2 cellular contexts compared by ENCODE assay signal in genomic region chr11:34647532-34647931, GRCh38.
TF ChIP-seq lines count a peak whose summit lies in the region.

No MANE protein-coding gene starts in this region.

TF ChIP-seq in HEK293, 187 proteins besides CTCF, POLR2A, EP300 and RAD21:
- peak; percentile 46; the same call in 1 of the 2 replicates for TF ChIP-seq ATF2 (tag by site-specific recombination; IDR thresholded peaks at IDR 0.05; ENCODE audit: low read depth)
- no peak for TF ChIP-seq ZNF16 (tag by site-specific recombination; IDR thresholded peaks at IDR 0.05; ENCODE audit: low read depth)
- TF ChIP-seq ZNF426 (tag by site-specific recombination; IDR thresholded peaks at IDR 0.05): no peak
- no peak for TF ChIP-seq ZXDB (tag by site-specific recombination; IDR thresholded peaks at IDR 0.05)
- TF ChIP-seq ZNF221 (tag by site-specific recombination; IDR thresholded peaks at IDR 0.05; ENCODE audit: borderline replicate concordance): no peak

TF ChIP-seq in H1, 55 proteins besides CTCF, POLR2A, EP300 and RAD21:
- no peak for TF ChIP-seq RFX5 (IDR thresholded peaks at IDR 0.05; ENCODE audit: borderline replicate concordance, low read depth, low read length)
- no peak for TF ChIP-seq YY1 (IDR thresholded peaks at IDR 0.05; ENCODE audit: low read depth, low read length)
- TF ChIP-seq MAFK (IDR thresholded peaks at IDR 0.05; ENCODE audit: low read depth, low read length): no peak
- no peak for TF ChIP-seq CHD1 (IDR thresholded peaks at IDR 0.05; ENCODE audit: low read depth, low read length)
- TF ChIP-seq GABPA (IDR thresholded peaks at IDR 0.05; ENCODE audit: borderline replicate concordance, insufficient read depth, low read length): no peak
- TF ChIP-seq SUZ12 (IDR thresholded peaks at IDR 0.05; ENCODE audit: low read length): no peak
- no peak for TF ChIP-seq RXRA (IDR thresholded peaks at IDR 0.05; ENCODE audit: insufficient read depth, low read depth, low read length)
- no peak for TF ChIP-seq RBBP5 (IDR thresholded peaks at IDR 0.05; ENCODE audit: borderline replicate concordance, low read depth, low read length)
- no peak for TF ChIP-seq USF2 (IDR thresholded peaks at IDR 0.05; ENCODE audit: low read length)
- TF ChIP-seq EGR1 (IDR thresholded peaks at IDR 0.05; ENCODE audit: borderline replicate concordance, low read depth, low read length): no peak
- no peak for TF ChIP-seq TBP (IDR thresholded peaks at IDR 0.05; ENCODE audit: low read depth, low read length)
- TF ChIP-seq BCL11A (IDR thresholded peaks at IDR 0.05; ENCODE audit: low read depth in 2 of 2, low read length in 2 of 2): no peak
- TF ChIP-seq SIN3A (conservative IDR thresholded peaks at IDR 0.05 in 1 of 2, IDR thresholded peaks at IDR 0.05 in 1 of 2; ENCODE audit: low read depth in 1 of 2, low read length in 2 of 2): no peak
- TF ChIP-seq MAX (IDR thresholded peaks at IDR 0.05): no peak
- no peak for TF ChIP-seq FOSL1 (IDR thresholded peaks at IDR 0.05; ENCODE audit: insufficient read depth, low read depth, low read length)
- no peak for TF ChIP-seq HDAC6 (IDR thresholded peaks at IDR 0.05; ENCODE audit: low read depth, low read length)
- TF ChIP-seq TCF12 (IDR thresholded peaks at IDR 0.05; ENCODE audit: low read depth, low read length): no peak
- no peak for TF ChIP-seq ZNF274 (IDR thresholded peaks at IDR 0.05; ENCODE audit: borderline replicate concordance, extremely low read depth, low read length)
